ENCODE assay signal across 17 cellular contexts in genomic region chr6:92706976-92707375, GRCh38.
"Had no signal": no experiment of that assay in that cellular context is flagged by ENCODE, and none has a peak within 500 bp of the region (broad histone marks: within the 10 kb centered on the region; RNA-seq: fewer than 3 reads in every experiment).

No MANE protein-coding gene starts in this region.

- ATAC-seq: activated naive CD4-positive, alpha-beta T cell treated with anti-CD3 and anti-CD28 coated beads, Interleukin-2, amount 50 U/mL, for 72 hours; left colon; lower lobe of right lung; naive thymus-derived CD8-positive, alpha-beta T cell; pancreas; stimulated activated naive B cell treated with anti-CD40 and anti-IgM and Interleukin-4, amounts not matched to agents 10 μg/mL and 1 μg/mL and 100 μg/mL, for 72 hours; T-cell had no signal

- H3K9me3 ChIP-seq: colonic mucosa, lower lobe of right lung, pancreas, sigmoid colon, thyroid gland had no signal

- H3K27me3 Mint-ChIP-seq: naive thymus-derived CD8-positive, alpha-beta T cell; stimulated activated naive B cell treated with anti-CD40 and anti-IgM and Interleukin-4, amounts not matched to agents 10 μg/mL and 1 μg/mL and 100 μg/mL, for 72 hours; T-cell had no signal

- FAIRE-seq: pancreas had no signal

- H3K9me3 Mint-ChIP-seq: stimulated activated naive B cell treated with anti-CD40 and anti-IgM and Interleukin-4, amounts not matched to agents 10 μg/mL and 1 μg/mL and 100 μg/mL, for 72 hours had no signal

- H3K4me3 ChIP-seq: colonic mucosa, lower lobe of right lung, pancreas, sigmoid colon, thyroid gland had no signal

- H3K27ac ChIP-seq: colonic mucosa, lower lobe of right lung, pancreas, sigmoid colon, thyroid gland had no signal

- H3K36me3 Mint-ChIP-seq: activated naive CD4-positive, alpha-beta T cell treated with anti-CD3 and anti-CD28 coated beads, Interleukin-2, amount 50 U/mL, for 72 hours; naive thymus-derived CD8-positive, alpha-beta T cell; stimulated activated naive B cell treated with anti-CD40 and anti-IgM and Interleukin-4, amounts not matched to agents 10 μg/mL and 1 μg/mL and 100 μg/mL, for 72 hours; T-cell had no signal

- H3K36me3 ChIP-seq: colonic mucosa, lower lobe of right lung, pancreas, sigmoid colon, thyroid gland had no signal

- H3K27ac Mint-ChIP-seq: activated naive CD4-positive, alpha-beta T cell treated with anti-CD3 and anti-CD28 coated beads, Interleukin-2, amount 50 U/mL, for 72 hours; activated T-helper 2 cell treated with anti-CD3 and anti-CD28 coated beads, Interferon-gamma antibody, Interleukin-2, Interleukin-4, amounts not matched to agents 10 μg/mL and 5 μg/mL and 100 μg/mL, durations not matched to agents 14 hours and 24 hours and 36 hours; naive thymus-derived CD8-positive, alpha-beta T cell; stimulated activated naive B cell treated with anti-CD40 and anti-IgM and Interleukin-4, amounts not matched to agents 10 μg/mL and 1 μg/mL and 100 μg/mL, for 72 hours; T-cell had no signal

- DNase-seq: activated CD4-positive, alpha-beta T cell treated with anti-CD3 and anti-CD28 coated beads, Interleukin-2, amount 50 U/mL, for 4 hours; activated CD4-positive, CD25-positive, alpha-beta regulatory T cell treated with anti-CD3 and anti-CD28 coated beads, Interleukin-2, amount 50 U/mL, for 72 hours; caudate nucleus; colonic mucosa; foreskin fibroblast; left colon; lower lobe of right lung; midbrain; naive thymus-derived CD8-positive, alpha-beta T cell; pancreas; sigmoid colon; stimulated activated naive B cell treated with anti-CD40 and anti-IgM and Interleukin-4, amounts not matched to agents 10 μg/mL and 1 μg/mL and 100 μg/mL, for 72 hours; T-cell; T1000; thyroid gland had no signal

- H3K4me3 Mint-ChIP-seq: naive thymus-derived CD8-positive, alpha-beta T cell; stimulated activated naive B cell treated with anti-CD40 and anti-IgM and Interleukin-4, amounts not matched to agents 10 μg/mL and 1 μg/mL and 100 μg/mL, for 72 hours; T-cell had no signal

- H3K4me1 ChIP-seq: colonic mucosa, lower lobe of right lung, pancreas, sigmoid colon, thyroid gland had no signal

- H3K4me1 Mint-ChIP-seq: naive thymus-derived CD8-positive, alpha-beta T cell; stimulated activated naive B cell treated with anti-CD40 and anti-IgM and Interleukin-4, amounts not matched to agents 10 μg/mL and 1 μg/mL and 100 μg/mL, for 72 hours; T-cell had no signal

- H3K27me3 ChIP-seq: colonic mucosa, pancreas, sigmoid colon, thyroid gland had no signal
